Comparison of ENCODE assay signal across 8 cellular contexts in genomic region chr16:68084504-68085258, GRCh38. TPM values are rescaled to one million over a fixed set of nuclear protein-coding genes. Genes with fewer than 3 reads are reported as not detected.
DNase-seq lines count a peak whose midpoint lies in the region; ATAC-seq, FAIRE-seq and TF ChIP-seq lines count a peak whose summit lies in the region.

No MANE protein-coding gene starts in this region.

- intact Hi-C loops in breast epithelium (cut with DNase I; ENCODE audit: low total_unique reads), result loop anchor here (10.0 kb wide), 1 partner anchor 150 kb away; the partner anchor contains the start of gene ESRP2

- TF ChIP-seq CTCF in VCaP (conservative IDR thresholded peaks at IDR 0.05) (no peak), breast epithelium (IDR thresholded peaks at IDR 0.05) (peak in 1 of 3 donors; percentile 35)

- DNase-seq in NCI-H1930 (lab: John Stamatoyannopoulos, UW), result peak; percentile 58 to 63
- peak; percentile 80 to 84 for DNase-seq in breast epithelium (ENCODE audit: low spot score in 2 of 2)
- peak; percentile 86 for DNase-seq in iPS-NIHi11 (ENCODE audit: low spot score)
- peak; percentile 94 for DNase-seq in small intestine
- DNase-seq in cortex of kidney (lab: John Stamatoyannopoulos, UW), result no peak

- H3K4me1 ChIP-seq in breast epithelium (peaks cover 4 to 12% of the 10 kb centered on the region in 2 donors), small intestine (ENCODE audit: control insufficient read depth in 2 of 2, insufficient read depth in 1 of 2, low read depth in 1 of 2, low read length in 1 of 2) (peaks cover 19 to 27% of the 10 kb centered on the region in 2 donors)

- H3K9me3 ChIP-seq in breast epithelium (no peaks in the 10 kb centered on the region), small intestine (ENCODE audit: control insufficient read depth, low read depth) (no peaks in the 10 kb centered on the region)

- WGBS in small intestine, 3 donors, result 0 to 2% (median 0%) methylated on average over 37 to 45 of the region's 45 CpGs

- no peaks in the 10 kb centered on the region for H3K36me3 ChIP-seq in breast epithelium
- no peaks in the 10 kb centered on the region for H3K36me3 ChIP-seq in small intestine (ENCODE audit: control insufficient read depth in 2 of 2, insufficient read depth in 2 of 2, low read length in 2 of 2)

- ATAC-seq in GM18505 (IDR thresholded peaks at IDR 0.05; ENCODE audit: unreplicated experiment), result peak; percentile 49
- peak; percentile 59 for ATAC-seq in HG02885 (IDR thresholded peaks at IDR 0.05; ENCODE audit: poor library complexity, unreplicated experiment)

- H3K27ac ChIP-seq in VCaP, result peak overlapping the region; percentile 71
- peak overlapping the region; percentile 94 to 99 for H3K27ac ChIP-seq in breast epithelium
- H3K27ac ChIP-seq in small intestine (ENCODE audit: low read depth in 1 of 2, low read length in 1 of 2), result peak overlapping the region; percentile 95 to 98

- FAIRE-seq in small intestine (lab: Jason Lieb, UNC), result no peak

- peak; percentile 84 for TF ChIP-seq POLR2A in GM18505 (IDR thresholded peaks at IDR 0.05; ENCODE audit: borderline replicate concordance, extremely low read depth, insufficient read depth, insufficient read length)
- TF ChIP-seq POLR2A in breast epithelium (IDR thresholded peaks at IDR 0.05), result peak; percentile 23

- peak overlapping the region; percentile 75 to 95 (median 91) for H3K4me3 ChIP-seq in breast epithelium
- peak overlapping the region; percentile 48 to 49 for H3K4me3 ChIP-seq in small intestine (ENCODE audit: low read depth in 1 of 2, low read length in 2 of 2)

- H3K27me3 ChIP-seq in breast epithelium, result no peaks in the 10 kb centered on the region
- H3K27me3 ChIP-seq in small intestine (ENCODE audit: control insufficient read depth in 2 of 2, insufficient read depth in 2 of 2, low read length in 2 of 2), result no peaks in the 10 kb centered on the region

RNA-seq across cellular contexts. Expression of gene NFATC3, which starts 0.5 kb away (rescaled TPM):
- total RNA-seq in breast epithelium, result 10 to 100 TPM; 52.0 to 64.2 (median 60.6) TPM
- polyA plus RNA-seq in small intestine, result 10 to 100 TPM; 10.8 to 13.9 (median 13.6) TPM
